Comparison of ENCODE assay signal across 8 cellular contexts in the genomic region with DNA sequence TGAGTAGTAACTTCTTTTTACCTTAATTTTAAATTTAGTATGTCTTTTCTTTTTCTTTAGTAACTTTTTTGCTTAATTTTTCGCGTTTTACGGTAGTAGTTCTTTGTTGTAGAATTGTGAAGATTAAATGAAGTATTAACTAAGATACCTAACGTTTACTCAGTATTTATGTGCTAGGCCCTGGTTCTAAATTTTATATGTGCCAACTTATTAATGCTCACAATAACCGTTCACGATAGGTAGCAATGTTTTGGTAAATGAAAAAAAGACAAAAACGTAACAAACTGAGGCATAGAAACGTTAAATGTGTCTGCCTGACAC. TPM values are rescaled to one million over a fixed set of nuclear protein-coding genes. Genes with fewer than 3 reads are reported as not detected.
DNase-seq lines count a peak whose midpoint lies in the region; ATAC-seq and TF ChIP-seq lines count a peak whose summit lies in the region.

No MANE protein-coding gene starts in this region.

- H3K4me1 Mint-ChIP-seq in dendritic cell treated with granulocyte-macrophage colony-stimulating factor and Interleukin-4, amounts not matched to agents 40 ng/mL and 50 ng/mL, for 4 days (ENCODE audit: low read depth), result peaks cover 20% of the 10 kb centered on the region
- H3K4me1 Mint-ChIP-seq in naive B cell, result peaks cover 22 to 30% (median 29%) of the 10 kb centered on the region in 3 donors

- no peaks in the 10 kb centered on the region for H3K27me3 Mint-ChIP-seq in dendritic cell treated with granulocyte-macrophage colony-stimulating factor and Interleukin-4, amounts not matched to agents 40 ng/mL and 50 ng/mL, for 4 days
- H3K27me3 Mint-ChIP-seq in naive B cell, result peaks cover 0 to 10% (median 9%) of the 10 kb centered on the region in 3 donors

- peaks cover 43% of the 10 kb centered on the region for H3K36me3 ChIP-seq in KOPT-K1 (ENCODE audit: insufficient read depth, low read length)

- no peak for TF ChIP-seq CTCF in AG04450 (IDR thresholded peaks at IDR 0.05; ENCODE audit: low read depth, low read length)
- no peak for TF ChIP-seq CTCF in GM10266 (IDR thresholded peaks at IDR 0.05; ENCODE audit: control insufficient read depth, insufficient read depth, low read depth, missing control alignments)

- H3K9me3 Mint-ChIP-seq in dendritic cell treated with granulocyte-macrophage colony-stimulating factor and Interleukin-4, amounts not matched to agents 40 ng/mL and 50 ng/mL, for 4 days, result no peaks in the 10 kb centered on the region
- H3K9me3 Mint-ChIP-seq in naive B cell, result peaks cover 0 to 3% (median 0%) of the 10 kb centered on the region in 7 donors

- intact Hi-C loops in dendritic cell treated with granulocyte-macrophage colony-stimulating factor and Interleukin-4, amounts not matched to agents 40 ng/mL and 50 ng/mL, for 4 days (cut with micrococcal nuclease), result loop anchor here (10.0 kb wide), 1 partner anchor 1495 kb away; the partner anchor contains the start of gene HMGCS1

- H3K4me3 Mint-ChIP-seq in dendritic cell treated with granulocyte-macrophage colony-stimulating factor and Interleukin-4, amounts not matched to agents 40 ng/mL and 50 ng/mL, for 4 days, result peak overlapping the region; percentile 89
- peak overlapping the region; percentile 93 to 98 (median 97) for H3K4me3 Mint-ChIP-seq in naive B cell

- no peaks in the 10 kb centered on the region; the same call in 1 of the 2 replicates for H3K9me3 ChIP-seq in AG04450 (ENCODE audit: control insufficient read depth, insufficient read depth, low read length)
- no peaks in the 10 kb centered on the region for H3K9me3 ChIP-seq in KOPT-K1 (ENCODE audit: insufficient read depth, low read length, poor library complexity, severe bottlenecking)

- H3K36me3 Mint-ChIP-seq in dendritic cell treated with granulocyte-macrophage colony-stimulating factor and Interleukin-4, amounts not matched to agents 40 ng/mL and 50 ng/mL, for 4 days (ENCODE audit: low read depth), result peaks cover 33% of the 10 kb centered on the region
- peaks cover 0 to 11% of the 10 kb centered on the region in 2 donors for H3K36me3 Mint-ChIP-seq in naive B cell

- no peaks in the 10 kb centered on the region for H3K27me3 ChIP-seq in AG04450 (ENCODE audit: control insufficient read depth, insufficient read depth, low read length)

- peak overlapping the region; percentile 87 for H3K4me3 ChIP-seq in AG04450 (ENCODE audit: low read depth, low read length)

- CTCF ChIA-PET in AG04450 (lab: Charles Lee), result no interaction called here

- DNase-seq in AG04450 (ENCODE audit: low read depth, low spot score) (no peak), naive B cell (no peak), kidney glomerular epithelial cell (lab: John Stamatoyannopoulos, UW) (no peak), GM10266 (ENCODE audit: extremely low spot score) (no peak)

- no peak overlapping the region for H3K27ac ChIP-seq in AG04450 (ENCODE audit: low read depth, low read length)
- H3K27ac ChIP-seq in KOPT-K1 (ENCODE audit: low read depth, low read length, poor library complexity, severe bottlenecking), result peak overlapping the region; percentile 80

- H3K27ac Mint-ChIP-seq in dendritic cell treated with granulocyte-macrophage colony-stimulating factor and Interleukin-4, amounts not matched to agents 40 ng/mL and 50 ng/mL, for 4 days, result peak overlapping the region; percentile 92
- peak overlapping the region in 5 of 6 donors; percentile 51 to 97 (median 97) for H3K27ac Mint-ChIP-seq in naive B cell

- ATAC-seq in naive B cell (ENCODE audit: low read depth in 2 of 2) (no peak), HG03280 (IDR thresholded peaks at IDR 0.05; ENCODE audit: unreplicated experiment) (no peak), HG03432 (IDR thresholded peaks at IDR 0.05; ENCODE audit: unreplicated experiment) (no peak)

- POLR2A ChIA-PET in AG04450 (lab: Yijun Ruan, JAX), result no interaction called here

RNA-seq across cellular contexts. Expression of gene MRPS30, which starts 1.2 kb away (rescaled TPM):
- polyA plus RNA-seq in AG04450 (2011; rRNA removed) (29.1 and 36.3 TPM in 2 replicates), naive B cell (ENCODE audit: low read depth in 6 of 6) (10 to 100 TPM; 59.9 to 76.7 (median 72.9) TPM)
- polyA minus RNA-seq in AG04450 (2011; rRNA and poly(A)+ RNA removed), result 27.0 and 52.0 TPM in 2 replicates
